ENCODE assay signal across 10 cellular contexts in genomic region chr9:116471093-116471906, GRCh38.
DNase-seq lines count a peak whose midpoint lies in the region; ATAC-seq and TF ChIP-seq lines count a peak whose summit lies in the region.
"Had no signal": no experiment of that assay in that cellular context is flagged by ENCODE, and none has a peak within 500 bp of the region (broad histone marks: within the 10 kb centered on the region; RNA-seq: fewer than 3 reads in every experiment).

No MANE protein-coding gene starts in this region.

- H3K4me1 ChIP-seq in SJSA1 (replicated peaks) (peaks cover 33% of the 10 kb centered on the region), esophagus muscularis mucosa (peaks cover 7 to 14% (median 9%) of the 10 kb centered on the region in 4 donors), lung (ENCODE audit: control insufficient read depth in 2 of 2, insufficient read depth in 2 of 2, low read length in 2 of 2) (no peaks in the 10 kb centered on the region), upper lobe of left lung (no peaks in the 10 kb centered on the region)

- WGBS in esophagus muscularis mucosa = 24% methylated on average over 7 of the region's 7 CpGs
- WGBS in lung, 2 donors = 29 to 44% methylated on average over 7 of the region's 7 CpGs
- WGBS in upper lobe of left lung, 2 donors = 35 to 36% methylated on average over 7 of the region's 7 CpGs

- H3K9me3 ChIP-seq in SJSA1 (replicated peaks) = no peaks in the 10 kb centered on the region
- no peaks in the 10 kb centered on the region for H3K9me3 ChIP-seq in esophagus muscularis mucosa
- H3K9me3 ChIP-seq in lung (ENCODE audit: control insufficient read depth in 2 of 2, insufficient read depth in 1 of 2, low read length in 1 of 2) = no peaks in the 10 kb centered on the region
- H3K9me3 ChIP-seq in upper lobe of left lung = no peaks in the 10 kb centered on the region

- TF ChIP-seq POLR2A in esophagus muscularis mucosa (IDR thresholded peaks at IDR 0.05; ENCODE audit: low read depth) (no peak), upper lobe of left lung (IDR thresholded peaks at IDR 0.05) (no peak)

- DNase-seq in SJSA1 (ENCODE audit: low read depth in 1 of 2, low spot score in 2 of 2) = peak; percentile 69 to 74
- DNase-seq in esophagus muscularis mucosa (ENCODE audit: extremely low spot score) = peak; percentile 86
- peak; percentile 33 for DNase-seq in lung (ENCODE audit: low spot score)
- no peak for DNase-seq in upper lobe of left lung
- DNase-seq in NCI-H1092 (lab: John Stamatoyannopoulos, UW) = no peak
- DNase-seq in RKO (ENCODE audit: low spot score) = no peak
- DNase-seq in activated effector memory CD4-positive, alpha-beta T cell treated with anti-CD3 and anti-CD28 coated beads, Interleukin-2, amount 50 U/mL, for 16 hours = no peak
- no peak for DNase-seq in NCI-H1694 (lab: John Stamatoyannopoulos, UW)
- DNase-seq: NCI-H226; stimulated activated CD4-positive, alpha-beta T cell treated with anti-CD3 and anti-CD28 coated beads, Interleukin-4, amount 100 ng/mL, for 4 hours had no signal

- H3K27me3 ChIP-seq in SJSA1 (replicated peaks) (no peaks in the 10 kb centered on the region), esophagus muscularis mucosa (no peaks in the 10 kb centered on the region), lung (ENCODE audit: control insufficient read depth, insufficient read depth) (no peaks in the 10 kb centered on the region), upper lobe of left lung (no peaks in the 10 kb centered on the region)

- H3K27ac ChIP-seq in SJSA1 (peak overlapping the region; percentile 57), esophagus muscularis mucosa (replicated peaks in 1 of 4) (peak overlapping the region; percentile 36 to 63 (median 41)), lung (ENCODE audit: low read depth in 1 of 2, low read length in 1 of 2) (peak overlapping the region in 1 of 2 donors; percentile 4), upper lobe of left lung (peak overlapping the region in 3 of 4 donors; percentile 24 to 53 (median 49))

- no peaks in the 10 kb centered on the region for H3K36me3 ChIP-seq in SJSA1
- H3K36me3 ChIP-seq in esophagus muscularis mucosa = no peaks in the 10 kb centered on the region
- H3K36me3 ChIP-seq in lung (ENCODE audit: control insufficient read depth in 2 of 2, insufficient read depth in 2 of 2, low read length in 2 of 2) = no peaks in the 10 kb centered on the region
- H3K36me3 ChIP-seq in upper lobe of left lung = no peaks in the 10 kb centered on the region

- TF ChIP-seq EP300 in esophagus muscularis mucosa (IDR thresholded peaks at IDR 0.05) (no peak), upper lobe of left lung (IDR thresholded peaks at IDR 0.05) (no peak)

- H3K4me3 ChIP-seq in SJSA1 (no peak overlapping the region), esophagus muscularis mucosa (no peak overlapping the region), lung (no peak overlapping the region), upper lobe of left lung (no peak overlapping the region)

- peak; percentile 30 for ATAC-seq in lung (ENCODE audit: insufficient read depth, low FRiP score)
- peak in 1 of 2 donors; percentile 47 for ATAC-seq in upper lobe of left lung (ENCODE audit: low FRiP score in 2 of 2)

- no peak for TF ChIP-seq CTCF in esophagus muscularis mucosa (IDR thresholded peaks at IDR 0.05)
- no peak for TF ChIP-seq CTCF in lung (IDR thresholded peaks at IDR 0.05; ENCODE audit: control extremely low read depth, extremely low read depth)
- no peak for TF ChIP-seq CTCF in upper lobe of left lung (IDR thresholded peaks at IDR 0.05)

- intact Hi-C loops in esophagus muscularis mucosa (cut with DNase I) = no loop called here

Comparison
In these comparisons a context has a peak if more than half of its experiments do, and no peak if none do; other contexts are left out.
1. DNase-seq: peak in SJSA1 (2 of 2), esophagus muscularis mucosa (single experiment) and lung (single experiment); none in upper lobe of left lung (0 of 2), NCI-H1092 (single experiment), RKO (single experiment), activated effector memory CD4-positive, alpha-beta T cell treated with anti-CD3 and anti-CD28 coated beads, Interleukin-2, amount 50 U/mL, for 16 hours (single experiment) and NCI-H1694 (single experiment).